Comparison of ENCODE assay signal across 8 cellular contexts in the genomic region with DNA sequence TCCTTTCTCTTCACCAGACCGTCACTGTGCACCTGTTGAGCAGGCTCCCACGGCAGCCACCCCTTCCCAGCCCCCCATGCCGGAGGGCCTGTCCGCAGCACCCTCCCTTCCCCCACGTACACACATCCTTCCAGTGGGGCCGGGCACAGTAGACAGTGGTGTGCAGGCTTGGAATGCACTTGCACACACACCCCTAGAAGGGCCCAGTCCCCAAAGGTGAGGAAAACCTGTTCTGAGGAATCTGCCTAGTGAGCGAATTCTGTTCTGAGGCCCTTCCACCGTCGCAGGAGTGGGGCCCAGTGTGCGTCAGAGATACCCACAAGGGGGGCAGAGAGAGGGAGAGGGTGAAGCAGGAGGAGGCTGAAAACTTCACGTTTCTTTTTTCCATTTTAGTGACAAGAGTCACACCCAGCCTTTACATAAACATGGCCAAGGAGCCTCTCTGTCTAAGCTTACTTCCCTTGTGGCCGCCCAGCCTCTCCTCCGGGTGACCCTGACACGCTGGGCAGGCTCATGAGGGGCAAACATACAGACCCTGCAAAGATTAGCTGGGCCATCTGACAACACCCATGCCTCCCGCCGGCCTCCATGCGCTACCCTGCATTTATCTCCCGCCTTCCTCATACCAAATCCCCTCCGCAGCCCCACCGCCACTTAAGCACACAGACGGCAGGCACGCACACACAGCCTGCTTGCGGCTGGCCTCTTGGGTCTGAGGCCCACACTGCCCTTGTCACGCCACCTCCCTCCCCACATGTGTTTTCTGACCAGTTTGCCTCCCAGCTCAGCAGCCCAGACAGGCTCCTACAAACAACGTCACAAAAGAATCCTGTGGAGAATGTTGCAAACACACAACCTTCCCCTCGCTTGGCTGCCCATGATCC. TPM values are rescaled to one million over a fixed set of nuclear protein-coding genes. Genes with fewer than 3 reads are reported as not detected.
DNase-seq lines count a peak whose midpoint lies in the region; ATAC-seq and TF ChIP-seq lines count a peak whose summit lies in the region.

No MANE protein-coding gene starts in this region.

- no peaks in the 10 kb centered on the region for H3K27me3 Mint-ChIP-seq in progenitor cell of endocrine pancreas

- peak overlapping the region; percentile 99 for H3K27ac Mint-ChIP-seq in progenitor cell of endocrine pancreas

- no peaks in the 10 kb centered on the region for H3K9me3 Mint-ChIP-seq in progenitor cell of endocrine pancreas (ENCODE audit: low read depth)

- H3K4me1 Mint-ChIP-seq in progenitor cell of endocrine pancreas (ENCODE audit: low read depth) = peaks cover 41% of the 10 kb centered on the region

- H3K9me3 ChIP-seq in MG63 = no peaks in the 10 kb centered on the region

- TF ChIP-seq CTCF in AG10803 (conservative IDR thresholded peaks at IDR 0.05; ENCODE audit: low read length) = no peak
- no peak for TF ChIP-seq CTCF in progenitor cell of endocrine pancreas (IDR thresholded peaks at IDR 0.05; ENCODE audit: unreplicated experiment)

- H3K27me3 ChIP-seq in MG63 = no peaks in the 10 kb centered on the region

- H3K36me3 ChIP-seq in MG63 = no peaks in the 10 kb centered on the region; the same call in 1 of the 2 replicates

- peak overlapping the region; percentile 68 for H3K4me3 ChIP-seq in AG10803 (ENCODE audit: low read length)
- H3K4me3 ChIP-seq in MG63 = peak overlapping the region; percentile 63

- intact Hi-C loops in left cardiac atrium (cut with DNase I) = no loop called here

- no peaks in the 10 kb centered on the region for H3K36me3 Mint-ChIP-seq in progenitor cell of endocrine pancreas (ENCODE audit: insufficient read depth)

- DNase-seq in AG10803 (ENCODE audit: low read depth) (peak; percentile 96), MG63 (peak; percentile 47), amniotic stem cell (lab: John Stamatoyannopoulos, UW) (peak; percentile 53), left cardiac atrium (peak; percentile 59), progenitor cell of endocrine pancreas (ENCODE audit: low spot score, unreplicated experiment) (peak; percentile 26), DMS79 (lab: John Stamatoyannopoulos, UW) (no peak), NCI-H226 (no peak), NCI-H2107 treated with DMSO at 0.1 percent for 48 hours (lab: John Stamatoyannopoulos, UW; ENCODE audit: unreplicated experiment) (no peak)

- peak; percentile 11 to 45 for ATAC-seq in left cardiac atrium

- H3K4me3 Mint-ChIP-seq in progenitor cell of endocrine pancreas (ENCODE audit: low read depth) = peak overlapping the region; percentile 84

RNA-seq across cellular contexts. Expression of a gene that starts 1.8 kb away (rescaled TPM):
- 5.3 and 6.0 TPM in 2 replicates for total RNA-seq in MG63 (2014; rRNA removed; shearing (Covaris generic); ENCODE audit: low replicate concordance)
- total RNA-seq in left cardiac atrium (10 to 100 TPM; 62.1 to 62.2 TPM), progenitor cell of endocrine pancreas (26.8 and 28.4 TPM in 2 replicates)

RNA-seq across cellular contexts. Expression of a gene that starts 3.6 kb away (rescaled TPM):
- total RNA-seq in MG63 (2014; rRNA removed; shearing (Covaris generic); ENCODE audit: low replicate concordance) = not detected in 2 replicates
- total RNA-seq in left cardiac atrium (not detected), progenitor cell of endocrine pancreas (not detected in 2 replicates)

RNA-seq across cellular contexts. Expression of a gene that starts 6.5 kb away (rescaled TPM):
- total RNA-seq in MG63 (2014; rRNA removed; shearing (Covaris generic); ENCODE audit: low replicate concordance) = 11.5 and 16.2 TPM in 2 replicates
- total RNA-seq in left cardiac atrium (10 to 100 TPM; 42.8 to 56.9 TPM), progenitor cell of endocrine pancreas (195 and 210 TPM in 2 replicates)

RNA-seq across cellular contexts. Expression of a gene that starts 32.8 kb away (rescaled TPM):
- 0.20 and 6.2 TPM in 2 replicates for total RNA-seq in MG63 (2014; rRNA removed; shearing (Covaris generic); ENCODE audit: low replicate concordance)
- total RNA-seq in left cardiac atrium (10 to 100 TPM; 12.4 to 13.8 TPM), progenitor cell of endocrine pancreas (17.2 and 19.1 TPM in 2 replicates)

RNA-seq across cellular contexts. Expression of a gene that starts 38.3 kb away (rescaled TPM):
- not detected in 2 replicates for total RNA-seq in MG63 (2014; rRNA removed; shearing (Covaris generic); ENCODE audit: low replicate concordance)
- total RNA-seq in left cardiac atrium (10 to 100 TPM; 20.5 to 24.6 TPM), progenitor cell of endocrine pancreas (4.5 and 5.1 TPM in 2 replicates)

Comparison
In these comparisons a context has a peak if more than half of its experiments do, and no peak if none do; other contexts are left out.
1. DNase-seq: peak in AG10803 (single experiment), MG63 (single experiment), amniotic stem cell (single experiment), left cardiac atrium (single experiment) and progenitor cell of endocrine pancreas (single experiment); none in DMS79 (single experiment), NCI-H226 (single experiment) and NCI-H2107 treated with DMSO at 0.1 percent for 48 hours (single experiment).